17 cellular contexts compared by ENCODE assay signal in genomic region chr5:172486912-172487311, GRCh38. TPM values are rescaled to one million over a fixed set of nuclear protein-coding genes. Genes with fewer than 3 reads are reported as not detected.
DNase-seq lines count a peak whose midpoint lies in the region; ATAC-seq, FAIRE-seq and TF ChIP-seq lines count a peak whose summit lies in the region.
"Had no signal": no experiment of that assay in that cellular context is flagged by ENCODE, and none has a peak within 500 bp of the region (broad histone marks: within the 10 kb centered on the region; RNA-seq: fewer than 3 reads in every experiment).

No MANE protein-coding gene starts in this region.

- no peak overlapping the region for H2BK120ac ChIP-seq in mesenchymal stem cell (ENCODE audit: low read depth, low read length)

- H4K91ac ChIP-seq in mesenchymal stem cell (ENCODE audit: low read length) = no peak overlapping the region

- no peaks in the 10 kb centered on the region for H3K36me3 ChIP-seq in heart right ventricle
- H3K36me3 ChIP-seq in gastrocnemius medialis = no peaks in the 10 kb centered on the region
- no peaks in the 10 kb centered on the region for H3K36me3 ChIP-seq in mesenchymal stem cell (ENCODE audit: control insufficient read depth in 1 of 2, insufficient read depth in 2 of 2, low read depth in 1 of 2, low read length in 2 of 2)
- H3K36me3 ChIP-seq: BLaER1 had no signal

- no peak overlapping the region for H3K4me3 ChIP-seq in heart right ventricle
- no peak overlapping the region for H3K4me3 ChIP-seq in right cardiac atrium (ENCODE audit: low read length)
- no peak overlapping the region for H3K4me3 ChIP-seq in gastrocnemius medialis
- no peak overlapping the region for H3K4me3 ChIP-seq in mesenchymal stem cell (ENCODE audit: insufficient read depth in 1 of 2, low read depth in 1 of 2, low read length in 2 of 2)
- H3K4me3 ChIP-seq: BLaER1 had no signal

- POLR2A ChIA-PET in WTC11 (lab: Charles Lee) = no interaction called here

- no peak overlapping the region for H2BK5ac ChIP-seq in mesenchymal stem cell (ENCODE audit: low read depth, low read length, poor library complexity, severe bottlenecking)

- TF ChIP-seq CTCF in heart right ventricle (IDR thresholded peaks at IDR 0.05) (no peak), WTC11 (IDR thresholded peaks at IDR 0.05) (no peak), gastrocnemius medialis (IDR thresholded peaks at IDR 0.05 in 4 of 5, conservative IDR thresholded peaks at IDR 0.05 in 1 of 5) (no peak)

- H3K9me3 ChIP-seq in heart right ventricle (no peaks in the 10 kb centered on the region), right cardiac atrium (ENCODE audit: control insufficient read depth, low read length) (no peaks in the 10 kb centered on the region), gastrocnemius medialis (no peaks in the 10 kb centered on the region), mesenchymal stem cell (ENCODE audit: control insufficient read depth, low read length) (no peaks in the 10 kb centered on the region)
- H3K9me3 ChIP-seq: Caco-2 had no signal

- H3K4me1 ChIP-seq in heart right ventricle (peaks cover 0 to 39% (median 9%) of the 10 kb centered on the region in 9 donors), right cardiac atrium (ENCODE audit: control insufficient read depth, insufficient read depth, low read length) (no peaks in the 10 kb centered on the region), gastrocnemius medialis (peaks cover 0 to 2% of the 10 kb centered on the region in 2 donors), mesenchymal stem cell (ENCODE audit: control insufficient read depth, insufficient read depth, low read depth, low read length) (peaks cover 4% of the 10 kb centered on the region)
- H3K4me1 ChIP-seq: Caco-2 had no signal

- ATAC-seq in heart right ventricle = no peak
- no peak for ATAC-seq in right cardiac atrium
- ATAC-seq in WTC11 = no peak
- ATAC-seq in gastrocnemius medialis = no peak
- ATAC-seq in HG03378 (IDR thresholded peaks at IDR 0.05; ENCODE audit: unreplicated experiment) = no peak
- no peak for ATAC-seq in GM21717 (IDR thresholded peaks at IDR 0.05; ENCODE audit: unreplicated experiment)
- ATAC-seq: HCT116 had no signal

- no peak overlapping the region for H3K14ac ChIP-seq in mesenchymal stem cell (ENCODE audit: low read length in 2 of 2)

- H3K23ac ChIP-seq in mesenchymal stem cell (ENCODE audit: low read length in 2 of 2) = no peak overlapping the region

- no peak overlapping the region for H2AFZ ChIP-seq in mesenchymal stem cell (ENCODE audit: low read depth, low read length)

- H2AK5ac ChIP-seq in mesenchymal stem cell (ENCODE audit: low read length, severe bottlenecking) = no peak overlapping the region

- H2BK12ac ChIP-seq in mesenchymal stem cell (ENCODE audit: low read length in 2 of 2) = no peak overlapping the region

- H3K27me3 Mint-ChIP-seq in WTC11 (ENCODE audit: low read depth) = peaks cover 7% of the 10 kb centered on the region

- FAIRE-seq in frontal cortex (lab: Jason Lieb, UNC) = peak; percentile 45
- FAIRE-seq: GM19239 had no signal

- in situ Hi-C loops in gastrocnemius medialis (cut with MboI; ENCODE audit: low sequenced_read_pairs in 4 of 4) = no loop called here

- no peaks in the 10 kb centered on the region for H3K79me1 ChIP-seq in mesenchymal stem cell (replicated peaks; ENCODE audit: low read length, poor library complexity, severe bottlenecking)

- no peak overlapping the region for H3K18ac ChIP-seq in mesenchymal stem cell (ENCODE audit: low read depth in 1 of 2, low read length in 2 of 2)

- H3K27ac Mint-ChIP-seq in WTC11 = no peak overlapping the region
- H3K27ac Mint-ChIP-seq: CD8-positive, alpha-beta memory T cell had no signal

- H2BK15ac ChIP-seq in mesenchymal stem cell (ENCODE audit: low read depth, poor library complexity, severe bottlenecking) = no peak overlapping the region

- peak overlapping the region in 8 of 10 donors; percentile 14 to 66 (median 51) for H3K27ac ChIP-seq in heart right ventricle
- no peak overlapping the region for H3K27ac ChIP-seq in right cardiac atrium (ENCODE audit: low read length)
- peak overlapping the region in 3 of 4 donors; percentile 2 to 51 (median 40) for H3K27ac ChIP-seq in gastrocnemius medialis
- no peak overlapping the region for H3K27ac ChIP-seq in mesenchymal stem cell (ENCODE audit: low read length, poor library complexity, severe bottlenecking)
- H3K27ac ChIP-seq: BLaER1 had no signal

- DNase-seq in heart right ventricle = no peak
- no peak for DNase-seq in right cardiac atrium
- DNase-seq in WTC11 (ENCODE audit: low spot score) = no peak
- DNase-seq in frontal cortex (ENCODE audit: low spot score in 2 of 2) = no peak
- no peak for DNase-seq in gastrocnemius medialis
- DNase-seq in mesenchymal stem cell = no peak
- DNase-seq: 8988T; AML-193; Caco-2; CD8-positive, alpha-beta memory T cell; DND-41; GF-D8 had no signal

- no peak overlapping the region for H4K8ac ChIP-seq in mesenchymal stem cell (ENCODE audit: low read length)

- no peak overlapping the region for H3K4me2 ChIP-seq in mesenchymal stem cell (ENCODE audit: low read length, poor library complexity, severe bottlenecking)
- H3K4me2 ChIP-seq: BLaER1 had no signal

- no peaks in the 10 kb centered on the region for H3K36me3 Mint-ChIP-seq in WTC11

- no peaks in the 10 kb centered on the region for H3K27me3 ChIP-seq in heart right ventricle
- no peaks in the 10 kb centered on the region for H3K27me3 ChIP-seq in right cardiac atrium (ENCODE audit: control insufficient read depth, insufficient read depth)
- H3K27me3 ChIP-seq in gastrocnemius medialis = no peaks in the 10 kb centered on the region
- H3K27me3 ChIP-seq in mesenchymal stem cell (ENCODE audit: control insufficient read depth in 1 of 2, insufficient read depth in 1 of 2, low read length in 2 of 2) = peaks cover 10 to 22% of the 10 kb centered on the region in 2 experiments
- H3K27me3 ChIP-seq: BLaER1 had no signal

- H3K9me3 Mint-ChIP-seq in WTC11 = peaks cover 7% of the 10 kb centered on the region; the same call in 1 of the 2 replicates
- H3K9me3 Mint-ChIP-seq: CD8-positive, alpha-beta memory T cell had no signal

- H3K4me3 Mint-ChIP-seq in WTC11 = no peak overlapping the region
- H3K4me3 Mint-ChIP-seq: CD8-positive, alpha-beta memory T cell had no signal

- TF ChIP-seq POLR2A in gastrocnemius medialis (IDR thresholded peaks at IDR 0.05) = no peak

- 92 to 95% methylated on average over 5 of the region's 5 CpGs for WGBS in heart right ventricle, 2 donors
- 93% methylated on average over 5 of the region's 5 CpGs for WGBS in right cardiac atrium
- 96% methylated on average over 2 of the region's 5 CpGs for WGBS in mesenchymal stem cell

- H3K4ac ChIP-seq in mesenchymal stem cell (ENCODE audit: low read depth in 1 of 2, low read length in 2 of 2) = no peak overlapping the region

- CTCF ChIA-PET in WTC11 (lab: Charles Lee) = interaction anchor here (0.7 kb wide), 1 partner anchor 23 kb away, joined by 3 read pairs; no protein-coding TSS in a partner anchor

- intact Hi-C loops in heart right ventricle (cut with DNase I) (loop anchor here in 4 of 10 donors (5.0 to 10.0 kb wide), 4 partner anchors 95 to 158 kb away; partner anchors contain the start of gene NEURL1B (in 1 of the 4)), right cardiac atrium (cut with DNase I) (loop anchor here in 1 of 4 donors (10.0 kb wide), 1 partner anchor 438 kb away; no protein-coding TSS in a partner anchor), gastrocnemius medialis (cut with DNase I; ENCODE audit: low total_unique reads) (no loop called here)

- H3K9ac ChIP-seq in mesenchymal stem cell (ENCODE audit: low read length) = no peak overlapping the region
- H3K9ac ChIP-seq: BLaER1 had no signal

- H3K4me1 Mint-ChIP-seq in WTC11 = no peaks in the 10 kb centered on the region
- H3K4me1 Mint-ChIP-seq: CD8-positive, alpha-beta memory T cell had no signal

TF ChIP-seq in WTC11, 78 proteins besides CTCF, POLR2A, EP300 and RAD21:
- TF ChIP-seq HMGA2 (CRISPR knock-in tag; IDR thresholded peaks at IDR 0.05) (peak; percentile 97), E2F5 (CRISPR knock-in tag; IDR thresholded peaks at IDR 0.05) (no peak)

RNA-seq across cellular contexts. Expression of gene SH3PXD2B, which starts 32.6 kb away (rescaled TPM):
- total RNA-seq in heart right ventricle = 10 to 100 TPM in 2 of 10 donors, 1 to 10 TPM in 8; 2.9 to 12.5 (median 5.9) TPM
- polyA plus RNA-seq in heart right ventricle = 1 to 10 TPM; 1.8 to 5.7 TPM
- 10 to 100 TPM in 1 of 4 donors, 1 to 10 TPM in 3; 5.1 to 18.0 (median 9.1) TPM for total RNA-seq in right cardiac atrium
- polyA plus RNA-seq in right cardiac atrium = 2.2 TPM
- 52.2 to 64.1 TPM (median 57.4 TPM) in 3 replicates for total RNA-seq in WTC11 (2021)
- 13.0 TPM for total RNA-seq in frontal cortex
- total RNA-seq in gastrocnemius medialis = 10 to 100 TPM in 1 of 4 donors, 1 to 10 TPM in 3; 2.7 to 10.2 (median 4.2) TPM
- polyA plus RNA-seq in mesenchymal stem cell (2013, experiment 1 of 2) = 25.7 TPM
- polyA plus RNA-seq in mesenchymal stem cell (2013, experiment 2 of 2) = 23.0 TPM
- polyA plus RNA-seq: CD8-positive, alpha-beta memory T cell had no signal

Comparison
In these comparisons a context has a peak if more than half of its experiments do, and no peak if none do; other contexts are left out.
1. H3K27ac ChIP-seq: peak in heart right ventricle (8 of 10) and gastrocnemius medialis (3 of 4); none in right cardiac atrium (single experiment) and mesenchymal stem cell (single experiment).